28 cellular contexts compared by ENCODE assay signal in the genomic region with DNA sequence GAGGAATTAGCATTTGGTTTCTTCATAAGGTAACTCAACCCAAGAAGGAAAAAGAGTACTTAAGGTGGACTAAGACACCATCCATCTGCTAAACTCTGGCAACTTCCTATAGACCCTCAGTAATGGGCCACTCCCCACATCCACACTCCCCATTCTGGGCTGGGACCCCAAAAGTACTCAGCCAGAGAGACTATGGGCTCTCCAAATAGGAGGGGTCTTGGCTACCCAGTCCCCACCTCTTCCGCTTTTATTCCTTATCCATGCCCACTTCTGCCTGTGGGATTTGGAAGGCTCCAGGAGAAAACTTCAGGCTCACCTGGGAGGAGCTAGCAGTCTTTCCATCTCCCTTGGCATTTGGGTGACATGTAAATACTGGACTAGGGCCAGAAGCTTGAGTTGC.
"Had no signal": no experiment of that assay in that cellular context is flagged by ENCODE, and none has a peak within 500 bp of the region (broad histone marks: within the 10 kb centered on the region; RNA-seq: fewer than 3 reads in every experiment).

No MANE protein-coding gene starts in this region.

- H3K27ac ChIP-seq: stomach, suprapubic skin, testis, thoracic aorta, thyroid gland, tibial artery, tibial nerve, transverse colon, upper lobe of left lung, upper lobe of right lung, uterus, vagina had no signal

- DNase-seq: stimulated activated CD4-positive, alpha-beta T cell treated with anti-CD3 and anti-CD28 coated beads, Interleukin-2, amount 100 ng/mL, for 48 hours; stimulated activated CD4-positive, alpha-beta T cell treated with anti-CD3 and anti-CD28 coated beads, Interleukin-4, amount 100 ng/mL, for 1 hour; stimulated activated CD4-positive, alpha-beta T cell treated with anti-CD3 and anti-CD28 coated beads, Interleukin-4, amount 100 ng/mL, for 24 hours; stimulated activated CD4-positive, alpha-beta T cell treated with anti-CD3 and anti-CD28 coated beads, Interleukin-4, amount 100 ng/mL, for 4 hours; stimulated activated CD8-positive, alpha-beta memory T cell treated with anti-CD3 and anti-CD28 coated beads, Interleukin-4, amount 100 ng/mL, for 48 hours; stimulated activated naive B cell treated with anti-CD40 and anti-IgM and Interleukin-4, amounts not matched to agents 10 μg/mL and 1 μg/mL and 100 μg/mL, for 72 hours; stimulated activated naive CD4-positive, alpha-beta T cell; stimulated activated naive CD4-positive, alpha-beta T cell treated with Interleukin-2 at 50 U/mL for 16 hours; stimulated activated naive CD8-positive, alpha-beta T cell treated with anti-CD3 and anti-CD28 coated beads, Interleukin-15, amount 100 ng/mL, for 72 hours; stimulated activated naive CD8-positive, alpha-beta T cell treated with anti-CD3 and anti-CD28 coated beads, Interleukin-15, Interleukin-2, amounts not matched to agents 100 U/mL and 50 U/mL, for 24 hours; stomach; substantia nigra; testis; thyroid gland; tibial artery; transverse colon; trophoblast cell; upper lobe of left lung; upper lobe of right lung; uterus had no signal

- H3K36me3 ChIP-seq: stomach, suprapubic skin, thoracic aorta, thyroid gland, tibial artery, tibial nerve, transverse colon, upper lobe of left lung, upper lobe of right lung, uterus, vagina had no signal

- H3K36me3 Mint-ChIP-seq: stimulated activated effector memory CD8-positive, alpha-beta T cell treated with anti-CD3 and anti-CD28 coated beads, Interleukin-12 subunit alpha, Interleukin-12 subunit beta, amount 100 ng/mL, for 72 hours; stimulated activated memory B cell treated with anti-CD40 and anti-IgM and Interleukin-4, amounts not matched to agents 10 μg/mL and 1 μg/mL and 100 μg/mL, for 72 hours; stimulated activated naive B cell treated with anti-CD40 and anti-IgM and Interleukin-4, amounts not matched to agents 10 μg/mL and 1 μg/mL and 100 μg/mL, for 72 hours; type B pancreatic cell had no signal

- H3K27me3 ChIP-seq: testis, thyroid gland, tibial nerve, upper lobe of left lung, upper lobe of right lung, uterus, vagina had no signal

- H3K4me1 Mint-ChIP-seq: stimulated activated effector memory CD8-positive, alpha-beta T cell treated with anti-CD3 and anti-CD28 coated beads, Interleukin-12 subunit alpha, Interleukin-12 subunit beta, amount 100 ng/mL, for 72 hours; stimulated activated memory B cell treated with anti-CD40 and anti-IgM and Interleukin-4, amounts not matched to agents 10 μg/mL and 1 μg/mL and 100 μg/mL, for 72 hours; stimulated activated naive B cell treated with anti-CD40 and anti-IgM and Interleukin-4, amounts not matched to agents 10 μg/mL and 1 μg/mL and 100 μg/mL, for 72 hours; stimulated activated naive CD8-positive, alpha-beta T cell treated with anti-CD3 and anti-CD28 coated beads, Interleukin-15, amount 100 ng/mL, for 72 hours had no signal

- H3K4me1 ChIP-seq: stomach, suprapubic skin, testis, thyroid gland, tibial artery, tibial nerve, transverse colon, upper lobe of left lung, upper lobe of right lung, uterus, vagina had no signal

- H3K27ac Mint-ChIP-seq: stimulated activated effector memory CD8-positive, alpha-beta T cell treated with anti-CD3 and anti-CD28 coated beads, Interleukin-12 subunit alpha, Interleukin-12 subunit beta, amount 100 ng/mL, for 72 hours; stimulated activated memory B cell treated with anti-CD40 and anti-IgM and Interleukin-4, amounts not matched to agents 10 μg/mL and 1 μg/mL and 100 μg/mL, for 72 hours; stimulated activated naive B cell treated with anti-CD40 and anti-IgM and Interleukin-4, amounts not matched to agents 10 μg/mL and 1 μg/mL and 100 μg/mL, for 72 hours; stimulated activated naive CD8-positive, alpha-beta T cell treated with anti-CD3 and anti-CD28 coated beads, Interleukin-15, amount 100 ng/mL, for 72 hours; stimulated activated naive CD8-positive, alpha-beta T cell treated with anti-CD3 and anti-CD28 coated beads, Interleukin-15, Interleukin-2, amounts not matched to agents 100 ng/mL and 50 ng/mL, for 24 hours; type B pancreatic cell had no signal

- H3K4me3 Mint-ChIP-seq: stimulated activated effector memory CD8-positive, alpha-beta T cell treated with anti-CD3 and anti-CD28 coated beads, Interleukin-12 subunit alpha, Interleukin-12 subunit beta, amount 100 ng/mL, for 72 hours; stimulated activated memory B cell treated with anti-CD40 and anti-IgM and Interleukin-4, amounts not matched to agents 10 μg/mL and 1 μg/mL and 100 μg/mL, for 72 hours; stimulated activated naive B cell treated with anti-CD40 and anti-IgM and Interleukin-4, amounts not matched to agents 10 μg/mL and 1 μg/mL and 100 μg/mL, for 72 hours; stimulated activated naive CD8-positive, alpha-beta T cell treated with anti-CD3 and anti-CD28 coated beads, Interleukin-15, amount 100 ng/mL, for 72 hours; stimulated activated naive CD8-positive, alpha-beta T cell treated with anti-CD3 and anti-CD28 coated beads, Interleukin-15, Interleukin-2, amounts not matched to agents 100 ng/mL and 50 ng/mL, for 24 hours; type B pancreatic cell had no signal

- H3K9me3 Mint-ChIP-seq: stimulated activated naive B cell treated with anti-CD40 and anti-IgM and Interleukin-4, amounts not matched to agents 10 μg/mL and 1 μg/mL and 100 μg/mL, for 72 hours; stimulated activated naive CD8-positive, alpha-beta T cell treated with anti-CD3 and anti-CD28 coated beads, Interleukin-15, amount 100 ng/mL, for 72 hours; stimulated activated naive CD8-positive, alpha-beta T cell treated with anti-CD3 and anti-CD28 coated beads, Interleukin-15, Interleukin-2, amounts not matched to agents 100 ng/mL and 50 ng/mL, for 24 hours; type B pancreatic cell had no signal

- H3K9me3 ChIP-seq: stomach, suprapubic skin, testis, thoracic aorta, thyroid gland, tibial artery, tibial nerve, transverse colon, upper lobe of left lung, upper lobe of right lung, uterus, vagina had no signal

- H3K4me3 ChIP-seq: stomach, suprapubic skin, testis, thoracic aorta, thyroid gland, tibial artery, tibial nerve, transverse colon, upper lobe of left lung, upper lobe of right lung, uterus, vagina had no signal
